Comparison of ENCODE assay signal across 1 cellular context in genomic region chr17:14304222-14304844, GRCh38.
TF ChIP-seq lines count a peak whose summit lies in the region.

No MANE protein-coding gene starts in this region.

TF ChIP-seq in HepG2, 621 proteins besides CTCF, POLR2A, EP300 and RAD21 (continued from another document):
- TF ChIP-seq, protein P1, sequence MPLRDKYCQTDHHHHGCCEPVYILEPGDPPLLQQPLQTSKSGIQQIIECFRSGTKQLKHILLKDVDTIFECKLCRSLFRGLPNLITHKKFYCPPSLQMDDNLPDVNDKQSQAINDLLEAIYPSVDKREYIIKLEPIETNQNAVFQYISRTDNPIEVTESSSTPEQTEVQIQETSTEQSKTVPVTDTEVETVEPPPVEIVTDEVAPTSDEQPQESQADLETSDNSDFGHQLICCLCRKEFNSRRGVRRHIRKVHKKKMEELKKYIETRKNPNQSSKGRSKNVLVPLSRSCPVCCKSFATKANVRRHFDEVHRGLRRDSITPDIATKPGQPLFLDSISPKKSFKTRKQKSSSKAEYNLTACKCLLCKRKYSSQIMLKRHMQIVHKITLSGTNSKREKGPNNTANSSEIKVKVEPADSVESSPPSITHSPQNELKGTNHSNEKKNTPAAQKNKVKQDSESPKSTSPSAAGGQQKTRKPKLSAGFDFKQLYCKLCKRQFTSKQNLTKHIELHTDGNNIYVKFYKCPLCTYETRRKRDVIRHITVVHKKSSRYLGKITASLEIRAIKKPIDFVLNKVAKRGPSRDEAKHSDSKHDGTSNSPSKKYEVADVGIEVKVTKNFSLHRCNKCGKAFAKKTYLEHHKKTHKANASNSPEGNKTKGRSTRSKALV (CRISPR knock-in tag; IDR thresholded peaks at IDR 0.05) = 0 out of 2 replicates have a peak, but pooled peaks have one; percentile 13
- no peak for TF ChIP-seq ZNF234 (CRISPR knock-in tag; conservative IDR thresholded peaks at IDR 0.05)
- TF ChIP-seq MED13 (CRISPR knock-in tag; IDR thresholded peaks at IDR 0.05) = no peak
- TF ChIP-seq RBM22 (optimal IDR thresholded peaks at IDR 0.05; ENCODE audit: low read length) = peak; percentile 5
- peak; percentile 3 for TF ChIP-seq HNRNPLL (IDR thresholded peaks at IDR 0.05; ENCODE audit: low read depth, low read length, poor library complexity, severe bottlenecking)
- TF ChIP-seq ZFP36 (IDR thresholded peaks at IDR 0.05; ENCODE audit: borderline replicate concordance, low read depth, low read length, partially characterized antibody) = no peak
- no peak for TF ChIP-seq SMYD3 (CRISPR knock-in tag; IDR thresholded peaks at IDR 0.05)
- TF ChIP-seq TARDBP (CRISPR knock-in tag; IDR thresholded peaks at IDR 0.05) = 0 out of 2 replicates have a peak, but pooled peaks have one; percentile 10
- 0 out of 2 replicates have a peak, but pooled peaks have one; percentile 4 for TF ChIP-seq KDM2A (CRISPR knock-in tag; IDR thresholded peaks at IDR 0.05; ENCODE audit: borderline replicate concordance, low read depth)
- peak; percentile 40; the same call in 1 of the 2 replicates for TF ChIP-seq SIN3A (IDR thresholded peaks at IDR 0.05; ENCODE audit: borderline replicate concordance, low read depth, low read length)
- no peak for TF ChIP-seq ARNT2 (CRISPR knock-in tag; IDR thresholded peaks at IDR 0.05; ENCODE audit: low read depth)
- TF ChIP-seq AGO2 (optimal IDR thresholded peaks at IDR 0.05; ENCODE audit: low read depth, low read length) = peak; percentile 79
- no peak for TF ChIP-seq REPIN1 (CRISPR knock-in tag; IDR thresholded peaks at IDR 0.05; ENCODE audit: borderline replicate concordance, low read depth)
- TF ChIP-seq ZNF446 (CRISPR knock-in tag; IDR thresholded peaks at IDR 0.05) = peak; percentile 66; the same call in 1 of the 2 replicates
- TF ChIP-seq KDM3A (CRISPR knock-in tag; IDR thresholded peaks at IDR 0.05; ENCODE audit: low read depth) = 0 out of 2 replicates have a peak, but pooled peaks have one; percentile 44
- peak; percentile 1; the same call in 1 of the 2 replicates for TF ChIP-seq ZNF687 (CRISPR knock-in tag; IDR thresholded peaks at IDR 0.05)
- peak; percentile 1; the same call in 1 of the 2 replicates for TF ChIP-seq RBFOX2 (IDR thresholded peaks at IDR 0.05; ENCODE audit: low read depth, low read length)
- 0 out of 2 replicates have a peak, but pooled peaks have one; percentile 8 for TF ChIP-seq ZNF709 (CRISPR knock-in tag; IDR thresholded peaks at IDR 0.05)
- TF ChIP-seq ZNF772 (CRISPR knock-in tag; IDR thresholded peaks at IDR 0.05) = 0 out of 2 replicates have a peak, but pooled peaks have one; percentile 44
